18 cellular contexts compared by ENCODE assay signal in the genomic region with DNA sequence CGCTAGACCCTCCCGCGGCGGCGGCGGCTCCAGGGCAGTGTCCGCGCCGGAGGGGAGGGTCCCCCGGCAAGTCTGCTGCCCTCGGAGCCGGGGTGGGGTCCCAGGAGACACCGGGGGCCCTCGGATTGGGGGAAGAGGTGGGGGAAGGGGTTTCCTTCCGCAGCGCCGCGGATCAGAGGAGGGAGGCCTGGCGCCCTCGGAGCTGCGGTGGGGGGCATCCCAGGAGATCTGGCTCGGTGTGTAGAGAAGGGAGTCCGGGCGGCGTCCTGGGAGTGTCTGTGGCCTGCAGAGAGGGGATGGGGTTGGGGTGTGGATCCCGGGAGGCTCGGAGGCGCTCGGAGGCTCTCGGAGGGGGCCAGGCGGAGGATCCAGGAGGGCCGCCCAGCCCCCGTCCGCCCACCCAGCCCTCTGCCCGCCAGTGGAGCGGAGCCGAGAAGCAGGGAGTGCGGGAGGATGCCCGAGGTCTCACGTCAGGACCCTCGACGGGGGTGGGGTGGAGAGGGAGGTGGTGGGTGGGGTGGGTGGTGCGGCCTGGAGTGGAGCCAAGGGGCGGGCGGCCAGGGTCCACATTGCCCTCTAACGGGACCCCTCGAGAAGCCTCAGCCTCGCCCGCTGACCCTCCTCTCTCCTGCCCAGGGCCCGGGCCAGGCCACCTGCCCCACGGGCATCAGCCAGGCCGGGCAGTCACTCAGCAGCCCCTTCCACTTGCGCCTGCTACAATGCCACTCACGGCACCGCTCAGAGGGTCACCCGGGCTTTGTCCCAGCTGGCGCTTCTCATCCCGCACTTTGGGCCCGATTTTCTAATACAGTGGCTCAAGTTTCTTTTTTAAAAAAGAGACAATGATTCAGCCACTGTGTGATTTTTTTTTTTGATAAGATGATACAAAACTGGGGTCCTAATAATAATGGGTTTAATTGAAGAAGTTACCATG.
DNase-seq lines count a peak whose midpoint lies in the region; ATAC-seq and TF ChIP-seq lines count a peak whose summit lies in the region.
"Had no signal": no experiment of that assay in that cellular context is flagged by ENCODE, and none has a peak within 500 bp of the region (broad histone marks: within the 10 kb centered on the region; RNA-seq: fewer than 3 reads in every experiment).

No MANE protein-coding gene starts in this region.

- H3K4me3 Mint-ChIP-seq in GM23338 (peak overlapping the region; percentile 61), endodermal cell (peak overlapping the region; percentile 53)
- H3K4me3 Mint-ChIP-seq: activated naive CD8-positive, alpha-beta T cell treated with anti-CD3 and anti-CD28 coated beads, Interleukin-2, amount 50 U/mL, for 24 hours; naive B cell; stimulated activated naive CD8-positive, alpha-beta T cell treated with anti-CD3 and anti-CD28 coated beads, Interleukin-15, amount 100 ng/mL, for 72 hours had no signal

- H3F3A ChIP-seq in GM23338 (replicated peaks; ENCODE audit: low read depth) = 0 out of 2 replicates have a peak, but pooled peaks cover 5% of the 10 kb centered on the region

- ATAC-seq in GM23338 = peak; percentile 32
- peak in 1 of 2 donors; percentile 4 for ATAC-seq in lower lobe of right lung
- ATAC-seq in sciatic nerve = peak; percentile 20
- ATAC-seq in HG03135 (IDR thresholded peaks at IDR 0.05; ENCODE audit: unreplicated experiment) = no peak
- no peak for ATAC-seq in HG03432 (IDR thresholded peaks at IDR 0.05; ENCODE audit: unreplicated experiment)
- ATAC-seq: activated naive CD8-positive, alpha-beta T cell treated with anti-CD3 and anti-CD28 coated beads, Interleukin-2, amount 50 U/mL, for 24 hours; stimulated activated naive CD8-positive, alpha-beta T cell treated with anti-CD3 and anti-CD28 coated beads, Interleukin-15, amount 100 ng/mL, for 72 hours had no signal

- 46 to 65% methylated on average over 14 to 59 of the region's 59 CpGs for WGBS in endodermal cell (ENCODE audit: insufficient coverage in 1 of 2, insufficient read length in 1 of 2), 2 experiments

- H3K9me3 ChIP-seq in endodermal cell (ENCODE audit: control insufficient read depth, low read length) = no peaks in the 10 kb centered on the region
- H3K9me3 ChIP-seq in lower lobe of right lung = no peaks in the 10 kb centered on the region
- H3K9me3 ChIP-seq in WERI-Rb-1 (ENCODE audit: severe bottlenecking) = no peaks in the 10 kb centered on the region

- H3K9me3 Mint-ChIP-seq in GM23338 (no peaks in the 10 kb centered on the region), endodermal cell (no peaks in the 10 kb centered on the region)
- H3K9me3 Mint-ChIP-seq: activated naive CD8-positive, alpha-beta T cell treated with anti-CD3 and anti-CD28 coated beads, Interleukin-2, amount 50 U/mL, for 24 hours; stimulated activated naive CD8-positive, alpha-beta T cell treated with anti-CD3 and anti-CD28 coated beads, Interleukin-15, amount 100 ng/mL, for 72 hours had no signal

- H3K4me1 Mint-ChIP-seq in GM23338 (peaks cover 49% of the 10 kb centered on the region), endodermal cell (peaks cover 28% of the 10 kb centered on the region)
- H3K4me1 Mint-ChIP-seq: activated naive CD8-positive, alpha-beta T cell treated with anti-CD3 and anti-CD28 coated beads, Interleukin-2, amount 50 U/mL, for 24 hours had no signal

- peak overlapping the region; percentile 47 for H3K9ac ChIP-seq in endodermal cell (ENCODE audit: extremely low read depth, low read length, poor library complexity, severe bottlenecking)

- peak overlapping the region; percentile 96 for H2AFZ ChIP-seq in GM23338

- H3K4me3 ChIP-seq in GM23338 (peak overlapping the region; percentile 68), endodermal cell (ENCODE audit: low read length) (peak overlapping the region; percentile 30), lower lobe of right lung (peak overlapping the region; percentile 8), WERI-Rb-1 (ENCODE audit: low read depth, low read length) (no peak overlapping the region)

- no peaks in the 10 kb centered on the region for H3K36me3 Mint-ChIP-seq in GM23338 (ENCODE audit: low read depth)
- no peaks in the 10 kb centered on the region for H3K36me3 Mint-ChIP-seq in endodermal cell (ENCODE audit: low read depth)
- H3K36me3 Mint-ChIP-seq: naive B cell had no signal

- H3K27me3 Mint-ChIP-seq in GM23338 (ENCODE audit: insufficient read depth, low read depth, poor library complexity) (peaks cover 62% of the 10 kb centered on the region), endodermal cell (ENCODE audit: insufficient read depth) (peaks cover 15% of the 10 kb centered on the region)

- intact Hi-C loops in lower lobe of right lung (cut with DNase I) = no loop called here
- intact Hi-C loops in sciatic nerve (cut with DNase I) = no loop called here

- no peaks in the 10 kb centered on the region for H4K20me1 ChIP-seq in GM23338 (replicated peaks; ENCODE audit: insufficient read depth)

- H3K9me2 ChIP-seq in GM23338 (ENCODE audit: insufficient read depth) = no peaks in the 10 kb centered on the region

- H3K27ac Mint-ChIP-seq in GM23338 (no peak overlapping the region), endodermal cell (no peak overlapping the region)
- H3K27ac Mint-ChIP-seq: activated naive CD8-positive, alpha-beta T cell treated with anti-CD3 and anti-CD28 coated beads, Interleukin-2, amount 50 U/mL, for 24 hours; naive B cell; stimulated activated naive CD8-positive, alpha-beta T cell treated with anti-CD3 and anti-CD28 coated beads, Interleukin-15, amount 100 ng/mL, for 72 hours had no signal

- H3K4me2 ChIP-seq in GM23338 = peak overlapping the region; percentile 85

- H3K36me3 ChIP-seq in GM23338 (ENCODE audit: insufficient read depth) (no peaks in the 10 kb centered on the region), endodermal cell (ENCODE audit: control insufficient read depth, insufficient read depth, low read length) (no peaks in the 10 kb centered on the region), lower lobe of right lung (no peaks in the 10 kb centered on the region), WERI-Rb-1 (no peaks in the 10 kb centered on the region)

- no peak overlapping the region for H3K27ac ChIP-seq in GM23338 (ENCODE audit: low read depth)
- H3K27ac ChIP-seq in endodermal cell (ENCODE audit: low read depth, low read length) = peak overlapping the region; percentile 91
- no peak overlapping the region for H3K27ac ChIP-seq in lower lobe of right lung
- no peak overlapping the region for H3K27ac ChIP-seq in WERI-Rb-1
- H3K27ac ChIP-seq: RWPE1 had no signal

- TF ChIP-seq CTCF in GM23338 (conservative IDR thresholded peaks at IDR 0.05; ENCODE audit: low read depth in 2 of 2) = no peak
- TF ChIP-seq CTCF in endodermal cell (conservative IDR thresholded peaks at IDR 0.05) = no peak
- TF ChIP-seq CTCF in lower lobe of right lung (IDR thresholded peaks at IDR 0.05) = no peak
- no peak for TF ChIP-seq CTCF in WERI-Rb-1 (IDR thresholded peaks at IDR 0.05; ENCODE audit: low read depth, low read length)

- H3K4me1 ChIP-seq in GM23338 (ENCODE audit: insufficient read depth) = peaks cover 7% of the 10 kb centered on the region; the same call in 1 of the 2 replicates
- H3K4me1 ChIP-seq in endodermal cell (ENCODE audit: control insufficient read depth, insufficient read depth, low read length) = peaks cover 4% of the 10 kb centered on the region
- H3K4me1 ChIP-seq in lower lobe of right lung = peaks cover 12% of the 10 kb centered on the region

- H3K27me3 ChIP-seq in GM23338 (ENCODE audit: insufficient read depth) (peaks cover 27% of the 10 kb centered on the region), endodermal cell (ENCODE audit: control insufficient read depth, insufficient read depth, low read length, poor library complexity, severe bottlenecking) (peaks cover 24% of the 10 kb centered on the region), lower lobe of right lung (ENCODE audit: low read depth) (peaks cover 62% of the 10 kb centered on the region), WERI-Rb-1 (ENCODE audit: insufficient read depth, low read depth, severe bottlenecking) (no peaks in the 10 kb centered on the region)

- no peaks in the 10 kb centered on the region for H3K79me2 ChIP-seq in GM23338 (replicated peaks; ENCODE audit: insufficient read depth)

- peak; percentile 34 for DNase-seq in GM23338 (ENCODE audit: low spot score)
- no peak for DNase-seq in endodermal cell
- no peak for DNase-seq in lower lobe of right lung
- DNase-seq in sciatic nerve (ENCODE audit: low spot score) = no peak
- no peak for DNase-seq in WERI-Rb-1
- no peak for DNase-seq in islet precursor cell
- DNase-seq: activated CD4-positive, alpha-beta T cell treated with anti-CD3 and anti-CD28 coated beads for 4 hours; activated naive CD8-positive, alpha-beta T cell treated with anti-CD3 and anti-CD28 coated beads, Interleukin-2, amount 50 U/mL, for 24 hours; Calu3; HCEC 1CT; Karpas-422; naive B cell; NCI-H1694 treated with DMSO at 0.1 percent for 48 hours; NCI-H748 treated with DMSO at 0.1 percent for 48 hours; stimulated activated naive CD8-positive, alpha-beta T cell treated with anti-CD3 and anti-CD28 coated beads, Interleukin-15, amount 100 ng/mL, for 72 hours had no signal

TF ChIP-seq in GM23338, 12 proteins besides CTCF, POLR2A, EP300 and RAD21 (continues in another document):
- TF ChIP-seq, protein P1, sequence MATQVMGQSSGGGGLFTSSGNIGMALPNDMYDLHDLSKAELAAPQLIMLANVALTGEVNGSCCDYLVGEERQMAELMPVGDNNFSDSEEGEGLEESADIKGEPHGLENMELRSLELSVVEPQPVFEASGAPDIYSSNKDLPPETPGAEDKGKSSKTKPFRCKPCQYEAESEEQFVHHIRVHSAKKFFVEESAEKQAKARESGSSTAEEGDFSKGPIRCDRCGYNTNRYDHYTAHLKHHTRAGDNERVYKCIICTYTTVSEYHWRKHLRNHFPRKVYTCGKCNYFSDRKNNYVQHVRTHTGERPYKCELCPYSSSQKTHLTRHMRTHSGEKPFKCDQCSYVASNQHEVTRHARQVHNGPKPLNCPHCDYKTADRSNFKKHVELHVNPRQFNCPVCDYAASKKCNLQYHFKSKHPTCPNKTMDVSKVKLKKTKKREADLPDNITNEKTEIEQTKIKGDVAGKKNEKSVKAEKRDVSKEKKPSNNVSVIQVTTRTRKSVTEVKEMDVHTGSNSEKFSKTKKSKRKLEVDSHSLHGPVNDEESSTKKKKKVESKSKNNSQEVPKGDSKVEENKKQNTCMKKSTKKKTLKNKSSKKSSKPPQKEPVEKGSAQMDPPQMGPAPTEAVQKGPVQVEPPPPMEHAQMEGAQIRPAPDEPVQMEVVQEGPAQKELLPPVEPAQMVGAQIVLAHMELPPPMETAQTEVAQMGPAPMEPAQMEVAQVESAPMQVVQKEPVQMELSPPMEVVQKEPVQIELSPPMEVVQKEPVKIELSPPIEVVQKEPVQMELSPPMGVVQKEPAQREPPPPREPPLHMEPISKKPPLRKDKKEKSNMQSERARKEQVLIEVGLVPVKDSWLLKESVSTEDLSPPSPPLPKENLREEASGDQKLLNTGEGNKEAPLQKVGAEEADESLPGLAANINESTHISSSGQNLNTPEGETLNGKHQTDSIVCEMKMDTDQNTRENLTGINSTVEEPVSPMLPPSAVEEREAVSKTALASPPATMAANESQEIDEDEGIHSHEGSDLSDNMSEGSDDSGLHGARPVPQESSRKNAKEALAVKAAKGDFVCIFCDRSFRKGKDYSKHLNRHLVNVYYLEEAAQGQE (IDR thresholded peaks at IDR 0.05; ENCODE audit: unreplicated experiment) = no peak

Comparison
In these comparisons a context has a peak if more than half of its experiments do, and no peak if none do; other contexts are left out.
1. ATAC-seq: peak in GM23338 (single experiment) and sciatic nerve (single experiment); none in HG03135 (single experiment) and HG03432 (single experiment).